1 cellular context compared by ENCODE assay signal in genomic region chr2:2324565-2325101, GRCh38.
TF ChIP-seq lines count a peak whose summit lies in the region.

No MANE protein-coding gene starts in this region.

TF ChIP-seq in H1, 55 proteins besides CTCF, POLR2A, EP300 and RAD21 (continued from another document):
- TF ChIP-seq CHD7 (IDR thresholded peaks at IDR 0.05; ENCODE audit: insufficient replicate concordance, low read length): peak; percentile 98
TF ChIP-seq in H1: peak in this region for 2.
